Comparison of ENCODE assay signal across 27 cellular contexts in the genomic region with DNA sequence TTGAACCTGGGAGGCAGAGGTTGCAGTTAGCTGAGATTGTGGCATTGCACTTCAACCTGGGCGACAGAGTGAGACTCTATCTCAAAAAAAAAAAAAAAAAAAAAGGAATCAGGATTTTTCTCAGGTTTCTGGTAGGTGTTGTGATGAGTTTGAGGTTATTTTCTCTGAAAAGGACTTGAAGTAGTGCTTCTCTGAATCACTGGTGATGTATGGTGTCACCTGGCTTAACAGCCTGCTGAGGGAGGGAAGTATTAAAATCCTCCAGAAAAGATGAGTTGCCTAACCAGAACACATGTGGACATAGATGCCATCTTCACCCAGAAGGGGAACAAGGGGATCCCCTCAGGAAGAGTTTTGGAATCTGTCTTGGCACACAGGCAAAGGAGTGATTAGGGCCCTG. TPM values are rescaled to one million over a fixed set of nuclear protein-coding genes. Genes with fewer than 3 reads are reported as not detected.
"Had no signal": no experiment of that assay in that cellular context is flagged by ENCODE, and none has a peak within 500 bp of the region (broad histone marks: within the 10 kb centered on the region; RNA-seq: fewer than 3 reads in every experiment).

No MANE protein-coding gene starts in this region.

- H3K27ac ChIP-seq: breast epithelium, neutrophil, right lobe of liver, suprapubic skin, tibial nerve, VCaP had no signal

- H3K4me3 Mint-ChIP-seq: activated CD4-positive, alpha-beta memory T cell treated with anti-CD3 and anti-CD28 coated beads for 36 hours; activated CD4-positive, alpha-beta T cell treated with anti-CD3 and anti-CD28 coated beads, Interleukin-2, amount 10 ng/mL, durations not matched to agents 24 days and 14 days; activated T-cell treated with anti-CD3 and anti-CD28 coated beads, Interleukin-2, amount 50 U/mL, for 72 hours; nephron progenitor cell had no signal

- H3K4me1 Mint-ChIP-seq: activated CD4-positive, alpha-beta T cell treated with anti-CD3 and anti-CD28 coated beads, Interleukin-2, amount 10 ng/mL, durations not matched to agents 24 days and 14 days had no signal

- H3K4me3 ChIP-seq: breast epithelium, right lobe of liver, suprapubic skin, tibial nerve had no signal

- H3K4me1 ChIP-seq: breast epithelium, suprapubic skin, tibial nerve had no signal

- DNase-seq: activated CD4-positive, alpha-beta memory T cell treated with anti-CD3 and anti-CD28 coated beads for 36 hours; activated CD4-positive, alpha-beta T cell treated with anti-CD3 and anti-CD28 coated beads, Interleukin-2, amount 10 ng/mL, durations not matched to agents 24 days and 14 days; activated naive CD4-positive, alpha-beta T cell; activated T-cell treated with anti-CD3 and anti-CD28 coated beads, Interleukin-2, amount 50 U/mL, for 72 hours; central memory CD4-positive, alpha-beta T cell; head of caudate nucleus; hippocampal formation; left cardiac atrium; left ventricle myocardium superior; nephron progenitor cell; stimulated activated CD4-positive, alpha-beta T cell treated with anti-CD3 and anti-CD28 coated beads, Interleukin-4, amount 100 ng/mL, for 24 hours; stimulated activated naive CD4-positive, alpha-beta T cell; T-helper 9 cell had no signal

- H3K27me3 Mint-ChIP-seq: activated CD4-positive, alpha-beta memory T cell treated with anti-CD3 and anti-CD28 coated beads for 36 hours; activated CD4-positive, alpha-beta T cell treated with anti-CD3 and anti-CD28 coated beads, Interleukin-2, amount 10 ng/mL, durations not matched to agents 24 days and 14 days had no signal

- H3K27me3 ChIP-seq: breast epithelium, neutrophil, right lobe of liver, suprapubic skin, tibial nerve had no signal

- H3K27ac Mint-ChIP-seq: activated CD4-positive, alpha-beta memory T cell treated with anti-CD3 and anti-CD28 coated beads for 36 hours; activated CD4-positive, alpha-beta T cell treated with anti-CD3 and anti-CD28 coated beads, Interleukin-2, amount 10 ng/mL, durations not matched to agents 24 days and 14 days; activated T-cell treated with anti-CD3 and anti-CD28 coated beads, Interleukin-2, amount 50 U/mL, for 72 hours; nephron progenitor cell had no signal

- ATAC-seq: activated CD4-positive, CD25-positive, alpha-beta regulatory T cell treated with anti-CD3 and anti-CD28 coated beads, Interleukin-2, amount 50 U/mL, for 24 hours; activated naive CD4-positive, alpha-beta T cell treated with anti-CD3 and anti-CD28 coated beads, Interleukin-2, amount 50 U/mL, for 72 hours; activated T-cell treated with anti-CD3 and anti-CD28 coated beads, Interleukin-2, amount 50 U/mL, for 72 hours; left cardiac atrium; left ventricle myocardium superior; right lobe of liver had no signal

- H3K9me3 ChIP-seq: breast epithelium, neutrophil, right lobe of liver, suprapubic skin, tibial nerve had no signal

- H3K9me3 Mint-ChIP-seq: activated CD4-positive, alpha-beta memory T cell treated with anti-CD3 and anti-CD28 coated beads for 36 hours; activated CD4-positive, alpha-beta T cell treated with anti-CD3 and anti-CD28 coated beads, Interleukin-2, amount 10 ng/mL, durations not matched to agents 24 days and 14 days; activated naive CD4-positive, alpha-beta T cell treated with anti-CD3 and anti-CD28 coated beads, Interleukin-2, amount 50 U/mL, for 72 hours; activated T-cell treated with anti-CD3 and anti-CD28 coated beads, Interleukin-2, amount 50 U/mL, for 72 hours; nephron progenitor cell had no signal

RNA-seq across cellular contexts. Expression of gene C22orf15, which starts 44.0 kb away (rescaled TPM):
- total RNA-seq: breast epithelium, endothelial cell of umbilical vein, left cardiac atrium, left ventricle myocardium superior, osteocyte, posterior vena cava, renal cortical epithelial cell, right lobe of liver, skeletal muscle tissue, suprapubic skin had no signal
- polyA plus RNA-seq: keratinocyte had no signal
